In the genomic region with DNA sequence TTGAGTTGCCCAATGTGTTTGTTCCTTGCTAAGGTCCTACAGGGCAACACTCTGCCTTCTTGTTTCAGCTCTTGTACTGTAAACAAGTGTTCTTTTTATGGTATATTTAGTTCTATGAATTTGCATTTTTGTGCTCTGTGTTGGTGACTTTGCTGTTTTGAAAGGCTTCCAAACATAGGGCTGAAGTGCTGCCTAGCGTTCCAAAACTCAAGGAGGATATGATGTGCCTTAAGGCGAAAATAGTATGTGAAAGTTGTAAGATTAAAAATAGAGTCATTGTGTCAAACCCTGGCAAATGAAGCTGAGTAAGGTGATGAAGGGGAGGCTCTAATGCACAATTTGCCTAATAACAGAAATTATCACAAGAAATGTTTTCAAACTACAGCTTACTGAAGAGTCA, we compare ENCODE assay signal across 34 cellular contexts.
"Had no signal": no experiment of that assay in that cellular context is flagged by ENCODE, and none has a peak within 500 bp of the region (broad histone marks: within the 10 kb centered on the region; RNA-seq: fewer than 3 reads in every experiment).

No MANE protein-coding gene starts in this region.

- DNase-seq: activated B cell treated with CpG ODN at 0.5 μM for 24 hours; activated CD4-positive, alpha-beta memory T cell treated with anti-CD3 and anti-CD28 coated beads for 36 hours; activated CD4-positive, alpha-beta T cell treated with anti-CD3 and anti-CD28 coated beads for 4 hours; activated CD4-positive, alpha-beta T cell treated with anti-CD3 and anti-CD28 coated beads, Interleukin-2, amount 10 ng/mL, durations not matched to agents 24 days and 14 days; activated CD4-positive, alpha-beta T cell treated with anti-CD3 and anti-CD28 coated beads, Interleukin-2, amount 50 U/mL, for 1 hour; activated CD4-positive, alpha-beta T cell treated with anti-CD3 and anti-CD28 coated beads, Interleukin-2, amount 50 U/mL, for 4 hours; activated CD4-positive, CD25-positive, alpha-beta regulatory T cell treated with anti-CD3 and anti-CD28 coated beads, Interleukin-2, amount 50 U/mL, for 72 hours; activated CD8-positive, alpha-beta memory T cell treated with anti-CD3 and anti-CD28 coated beads, Interleukin-2, amount 50 U/mL, for 4 hours; activated CD8-positive, alpha-beta T cell treated with anti-CD3 and anti-CD28 coated beads for 36 hours; activated effector memory CD4-positive, alpha-beta T cell treated with anti-CD3 and anti-CD28 coated beads, Interleukin-2, amount 50 U/mL, for 16 hours; activated gamma-delta T cell treated with Interleukin-2 at 50 U/mL for 16 hours; activated naive CD4-positive, alpha-beta T cell; activated naive CD4-positive, alpha-beta T cell treated with anti-CD3 and anti-CD28 coated beads for 36 hours; activated naive CD4-positive, alpha-beta T cell treated with anti-CD3 and anti-CD28 coated beads, Interleukin-2, amount 50 U/mL, for 16 hours; activated naive CD8-positive, alpha-beta T cell treated with anti-CD3 and anti-CD28 coated beads for 36 hours; activated T-cell treated with anti-CD3 and anti-CD28 coated beads for 4 hours; activated T-cell treated with anti-CD3 and anti-CD28 coated beads, Interleukin-2, amount 50 U/mL, for 1 hour; activated T-cell treated with anti-CD3 and anti-CD28 coated beads, Interleukin-2, amount 50 U/mL, for 4 hours; activated T-cell treated with anti-CD3 and anti-CD28 coated beads, Interleukin-2, amount 50 U/mL, for 72 hours; adrenal gland; amniotic stem cell; aorta; body of pancreas; brain microvascular endothelial cell; central memory CD4-positive, alpha-beta T cell; T-cell; T-helper 2 cell; T-helper 9 cell had no signal

- H3K4me3 Mint-ChIP-seq: activated B cell treated with CpG ODN at 0.5 μM for 24 hours; activated CD4-positive, alpha-beta memory T cell treated with anti-CD3 and anti-CD28 coated beads for 36 hours; activated CD4-positive, alpha-beta T cell treated with anti-CD3 and anti-CD28 coated beads, Interleukin-2, amount 10 ng/mL, durations not matched to agents 24 days and 14 days; activated CD8-positive, alpha-beta T cell treated with anti-CD3 and anti-CD28 coated beads for 36 hours; activated naive CD4-positive, alpha-beta T cell treated with anti-CD3 and anti-CD28 coated beads for 36 hours; activated naive CD8-positive, alpha-beta T cell treated with anti-CD3 and anti-CD28 coated beads for 36 hours; activated T-cell treated with anti-CD3 and anti-CD28 coated beads, Interleukin-2, amount 50 U/mL, for 4 hours; activated T-cell treated with anti-CD3 and anti-CD28 coated beads, Interleukin-2, amount 50 U/mL, for 72 hours; activated T-helper 1 cell treated with anti-CD3 and anti-CD28 coated beads, Interleukin-12 subunit alpha, Interleukin-12 subunit beta, Interleukin-2, Interleukin-4 antibody, amounts not matched to agents 30 ng/mL and 10 ng/mL and 1 ng/mL, durations not matched to agents 14 hours and 24 hours and 36 hours; activated T-helper 17 cell treated with anti-CD3 and anti-CD28 coated beads, Interleukin-2, amount 50 U/mL, for 72 hours; T-cell; T-helper 2 cell treated with Interferon-gamma antibody and Interleukin-4, amounts not matched to agents 5 μg/mL and 100 μg/mL, for 36 hours had no signal

- H3K36me3 Mint-ChIP-seq: activated CD4-positive, alpha-beta memory T cell treated with anti-CD3 and anti-CD28 coated beads for 36 hours; activated naive CD4-positive, alpha-beta T cell treated with anti-CD3 and anti-CD28 coated beads, Interleukin-2, amount 50 U/mL, for 72 hours; activated naive CD8-positive, alpha-beta T cell treated with anti-CD3 and anti-CD28 coated beads for 36 hours; T-cell had no signal

- H3K27ac ChIP-seq: adrenal gland, body of pancreas, brain microvascular endothelial cell, breast epithelium, VCaP had no signal

- H3K4me1 Mint-ChIP-seq: activated B cell treated with CpG ODN at 0.5 μM for 24 hours; activated CD4-positive, alpha-beta T cell treated with anti-CD3 and anti-CD28 coated beads, Interleukin-2, amount 10 ng/mL, durations not matched to agents 24 days and 14 days; activated naive CD8-positive, alpha-beta T cell treated with anti-CD3 and anti-CD28 coated beads for 36 hours; activated T-helper 17 cell treated with anti-CD3 and anti-CD28 coated beads, Interleukin-2, amount 50 U/mL, for 72 hours; T-cell had no signal

- H3K27me3 ChIP-seq: adrenal gland, body of pancreas, brain microvascular endothelial cell, breast epithelium had no signal

- H3K9me3 Mint-ChIP-seq: activated CD4-positive, alpha-beta memory T cell treated with anti-CD3 and anti-CD28 coated beads for 36 hours; activated CD4-positive, alpha-beta T cell treated with anti-CD3 and anti-CD28 coated beads, Interleukin-2, amount 10 ng/mL, durations not matched to agents 24 days and 14 days; activated CD8-positive, alpha-beta T cell treated with anti-CD3 and anti-CD28 coated beads for 36 hours; activated naive CD4-positive, alpha-beta T cell treated with anti-CD3 and anti-CD28 coated beads, Interleukin-2, amount 50 U/mL, for 72 hours; activated naive CD8-positive, alpha-beta T cell treated with anti-CD3 and anti-CD28 coated beads for 36 hours; activated T-helper 17 cell treated with anti-CD3 and anti-CD28 coated beads, Interleukin-2, amount 50 U/mL, for 72 hours had no signal

- ATAC-seq: activated CD8-positive, alpha-beta T cell treated with anti-CD3 and anti-CD28 coated beads for 36 hours; activated naive CD4-positive, alpha-beta T cell treated with anti-CD3 and anti-CD28 coated beads, Interleukin-2, amount 50 U/mL, for 72 hours; activated T-cell treated with anti-CD3 and anti-CD28 coated beads, Interleukin-2, amount 50 U/mL, for 4 hours; activated T-cell treated with anti-CD3 and anti-CD28 coated beads, Interleukin-2, amount 50 U/mL, for 72 hours; activated T-helper 17 cell treated with anti-CD3 and anti-CD28 coated beads, Interleukin-2, amount 50 U/mL, for 72 hours; body of pancreas; T-cell had no signal

- H3K27me3 Mint-ChIP-seq: activated B cell treated with CpG ODN at 0.5 μM for 24 hours; activated CD4-positive, alpha-beta memory T cell treated with anti-CD3 and anti-CD28 coated beads for 36 hours; activated CD4-positive, alpha-beta T cell treated with anti-CD3 and anti-CD28 coated beads, Interleukin-2, amount 10 ng/mL, durations not matched to agents 24 days and 14 days; activated CD8-positive, alpha-beta T cell treated with anti-CD3 and anti-CD28 coated beads for 36 hours; activated naive CD8-positive, alpha-beta T cell treated with anti-CD3 and anti-CD28 coated beads for 36 hours; activated T-helper 17 cell treated with anti-CD3 and anti-CD28 coated beads, Interleukin-2, amount 50 U/mL, for 72 hours; T-cell had no signal

- H3K36me3 ChIP-seq: adrenal gland, brain microvascular endothelial cell, breast epithelium had no signal

- H3K9me3 ChIP-seq: adrenal gland, body of pancreas, breast epithelium had no signal

- H3K4me3 ChIP-seq: adrenal gland, body of pancreas, breast epithelium had no signal

- H3K4me1 ChIP-seq: adrenal gland, body of pancreas, breast epithelium had no signal

- H3K27ac Mint-ChIP-seq: activated B cell treated with CpG ODN at 0.5 μM for 24 hours; activated CD4-positive, alpha-beta memory T cell treated with anti-CD3 and anti-CD28 coated beads for 36 hours; activated CD4-positive, alpha-beta T cell treated with anti-CD3 and anti-CD28 coated beads, Interleukin-2, amount 10 ng/mL, durations not matched to agents 24 days and 14 days; activated CD8-positive, alpha-beta T cell treated with anti-CD3 and anti-CD28 coated beads for 36 hours; activated naive CD4-positive, alpha-beta T cell treated with anti-CD3 and anti-CD28 coated beads for 36 hours; activated naive CD4-positive, alpha-beta T cell treated with anti-CD3 and anti-CD28 coated beads, Interleukin-2, amount 50 U/mL, for 72 hours; activated naive CD8-positive, alpha-beta T cell treated with anti-CD3 and anti-CD28 coated beads for 36 hours; activated T-cell treated with anti-CD3 and anti-CD28 coated beads, Interleukin-2, amount 50 U/mL, for 72 hours; activated T-helper 1 cell treated with anti-CD3 and anti-CD28 coated beads, Interleukin-12 subunit alpha, Interleukin-12 subunit beta, Interleukin-2, Interleukin-4 antibody, amounts not matched to agents 30 ng/mL and 10 ng/mL and 1 ng/mL, durations not matched to agents 14 hours and 24 hours and 36 hours; activated T-helper 17 cell treated with anti-CD3 and anti-CD28 coated beads, Interleukin-2, amount 50 U/mL, for 72 hours; T-cell; T-helper 2 cell treated with Interferon-gamma antibody and Interleukin-4, amounts not matched to agents 5 μg/mL and 100 μg/mL, for 36 hours had no signal
